ENCODE assay signal across 1 cellular context in genomic region chr14:73422515-73422914, GRCh38.
TF ChIP-seq lines count a peak whose summit lies in the region.

No MANE protein-coding gene starts in this region.

TF ChIP-seq in IMR-90, 13 proteins besides CTCF, POLR2A, EP300 and RAD21:
- TF ChIP-seq CEBPB (IDR thresholded peaks at IDR 0.05; ENCODE audit: low read depth, low read length) (no peak), RCOR1 (IDR thresholded peaks at IDR 0.05; ENCODE audit: insufficient replicate concordance, low read length) (no peak), MXI1 (IDR thresholded peaks at IDR 0.05; ENCODE audit: borderline replicate concordance, low read depth, low read length) (no peak), NFE2L2 (IDR thresholded peaks at IDR 0.05; ENCODE audit: low read depth, low read length) (no peak), FOS (IDR thresholded peaks at IDR 0.05; ENCODE audit: low read depth, low read length) (no peak), MAZ (IDR thresholded peaks at IDR 0.05; ENCODE audit: borderline replicate concordance, low read depth, low read length) (no peak), BHLHE40 (IDR thresholded peaks at IDR 0.05; ENCODE audit: low read depth, low read length) (no peak), MAFK (IDR thresholded peaks at IDR 0.05; ENCODE audit: low read depth, low read length) (no peak), RFX5 (IDR thresholded peaks at IDR 0.05; ENCODE audit: low read depth, low read length) (no peak), CHD1 (IDR thresholded peaks at IDR 0.05; ENCODE audit: low read depth, low read length) (no peak), SMC3 (IDR thresholded peaks at IDR 0.05; ENCODE audit: low read depth, low read length) (no peak), ELK1 (IDR thresholded peaks at IDR 0.05; ENCODE audit: borderline replicate concordance, low read depth, low read length) (no peak), USF2 (IDR thresholded peaks at IDR 0.05; ENCODE audit: low read depth, low read length) (no peak)
TF ChIP-seq in IMR-90: peak in this region for 0.
